ENCODE assay signal across 7 cellular contexts in genomic region chr19:2164020-2164988, GRCh38. TPM values are rescaled to one million over a fixed set of nuclear protein-coding genes. Genes with fewer than 3 reads are reported as not detected.
DNase-seq lines count a peak whose midpoint lies in the region; ATAC-seq and TF ChIP-seq lines count a peak whose summit lies in the region.

No MANE protein-coding gene starts in this region.

- TF ChIP-seq CTCF in foreskin fibroblast (IDR thresholded peaks at IDR 0.05; ENCODE audit: low read depth, low read length) (no peak), ovary (IDR thresholded peaks at IDR 0.05) (no peak)

- TF ChIP-seq POLR2A in ovary (IDR thresholded peaks at IDR 0.05): no peak

- H3K9me3 ChIP-seq in ovary: no peaks in the 10 kb centered on the region

- peaks cover 31% of the 10 kb centered on the region for H3K4me1 ChIP-seq in ovary (ENCODE audit: insufficient read depth)

- WGBS in ovary, 3 donors: 1% methylated on average over 34 to 94 of the region's 95 CpGs

- in situ Hi-C loops in G401 (cut with HindIII; ENCODE audit: low sequenced_read_pairs): no loop called here

- intact Hi-C loops in ovary (cut with DNase I): loop anchor here in 3 of 4 donors (5.0 to 10.0 kb wide), 3 partner anchors 63 to 108 kb away; partner anchors contain the start of genes PLEKHJ1 (in 1 of the 3) and SF3A2 (in 1 of the 3)

- H3K4me3 ChIP-seq in foreskin fibroblast (ENCODE audit: low read depth in 1 of 2, low read length in 2 of 2) (peak overlapping the region; percentile 57 to 77), ovary (peak overlapping the region; percentile 98)

- H3K27me3 ChIP-seq in ovary: no peaks in the 10 kb centered on the region

- H3K27ac ChIP-seq in ovary: peak overlapping the region; percentile 90 to 100

- peak; percentile 50 for DNase-seq in activated CD8-positive, alpha-beta memory T cell treated with anti-CD3 and anti-CD28 coated beads, Interleukin-2, amount 50 U/mL, for 4 hours
- DNase-seq in foreskin fibroblast (peak in 1 of 2 donors; percentile 47), ovary (no peak), G401 (ENCODE audit: low spot score) (no peak)

- H3K36me3 ChIP-seq in ovary: no peaks in the 10 kb centered on the region

- no peak for TF ChIP-seq EP300 in ovary (IDR thresholded peaks at IDR 0.05)

- peak; percentile 13 for ATAC-seq in GM18907 (IDR thresholded peaks at IDR 0.05; ENCODE audit: unreplicated experiment)
- ATAC-seq in HG03457 (IDR thresholded peaks at IDR 0.05; ENCODE audit: unreplicated experiment): peak; percentile 3
- ATAC-seq in GM21723 (IDR thresholded peaks at IDR 0.05; ENCODE audit: unreplicated experiment): no peak

RNA-seq across cellular contexts. Expression of gene DOT1L, which starts 0.6 kb away (rescaled TPM):
- total RNA-seq in ovary: 10 to 100 TPM in 6 of 7 donors, 1 to 10 TPM in 1; 6.7 to 28.9 (median 21.3) TPM
- polyA plus RNA-seq in ovary: 1 to 10 TPM; 2.4 to 5.4 TPM
- 12.1 and 14.8 TPM in 2 replicates for total RNA-seq in G401 (2014; rRNA removed; shearing (Covaris generic))

RNA-seq across cellular contexts. Expression of gene AP3D1, which starts 12.9 kb away (rescaled TPM):
- total RNA-seq in ovary: 100 to 1,000 TPM in 1 of 7 donors, 10 to 100 TPM in 6; 36.7 to 102 (median 75.4) TPM
- 10 to 100 TPM; 43.5 to 49.9 TPM for polyA plus RNA-seq in ovary
- 195 and 235 TPM in 2 replicates for total RNA-seq in G401 (2014; rRNA removed; shearing (Covaris generic))
